ENCODE assay signal across 13 cellular contexts in genomic region chr6:89347825-89348224, GRCh38. TPM values are rescaled to one million over a fixed set of nuclear protein-coding genes. Genes with fewer than 3 reads are reported as not detected.
DNase-seq lines count a peak whose midpoint lies in the region; ATAC-seq, FAIRE-seq and TF ChIP-seq lines count a peak whose summit lies in the region.
"Had no signal": no experiment of that assay in that cellular context is flagged by ENCODE, and none has a peak within 500 bp of the region (broad histone marks: within the 10 kb centered on the region; RNA-seq: fewer than 3 reads in every experiment).

No MANE protein-coding gene starts in this region.

- H3K4me3 Mint-ChIP-seq in effector memory CD8-positive, alpha-beta T cell = no peak overlapping the region
- H3K4me3 Mint-ChIP-seq: immature natural killer cell; T-helper 1 cell treated with Interleukin-12 subunit alpha and Interleukin-12 subunit beta and Interleukin-4 antibody, amounts not matched to agents 30 μg/mL and 1 μg/mL, for 36 hours had no signal

- TF ChIP-seq CTCF in pancreas (IDR thresholded peaks at IDR 0.05) = no peak
- TF ChIP-seq CTCF in esophagus muscularis mucosa (IDR thresholded peaks at IDR 0.05) = no peak

- no peaks in the 10 kb centered on the region for H3K9me3 Mint-ChIP-seq in effector memory CD8-positive, alpha-beta T cell
- H3K9me3 Mint-ChIP-seq: immature natural killer cell; T-helper 1 cell treated with Interleukin-12 subunit alpha and Interleukin-12 subunit beta and Interleukin-4 antibody, amounts not matched to agents 30 μg/mL and 1 μg/mL, for 36 hours had no signal

- H3K27ac Mint-ChIP-seq in effector memory CD8-positive, alpha-beta T cell = peak overlapping the region; percentile 4 to 98
- H3K27ac Mint-ChIP-seq: T-helper 1 cell treated with Interleukin-12 subunit alpha and Interleukin-12 subunit beta and Interleukin-4 antibody, amounts not matched to agents 30 μg/mL and 1 μg/mL, for 36 hours had no signal

- 23 to 43% methylated on average over 2 of the region's 2 CpGs for whole genome bisulfite sequencing in pancreas, 2 donors
- 80% methylated on average over 2 of the region's 2 CpGs for WGBS in esophagus muscularis mucosa

- peaks cover 51 to 62% of the 10 kb centered on the region in 2 donors for H3K4me1 Mint-ChIP-seq in effector memory CD8-positive, alpha-beta T cell (ENCODE audit: low read depth in 2 of 2)

- peaks cover 6 to 28% (median 7%) of the 10 kb centered on the region in 3 donors for H3K4me1 ChIP-seq in pancreas
- H3K4me1 ChIP-seq in esophagus muscularis mucosa = peaks cover 29 to 76% (median 66%) of the 10 kb centered on the region in 4 donors

- H3K27me3 Mint-ChIP-seq in effector memory CD8-positive, alpha-beta T cell = no peaks in the 10 kb centered on the region

- H3K4me3 ChIP-seq in pancreas (no peak overlapping the region), esophagus muscularis mucosa (no peak overlapping the region)

- H3K27ac ChIP-seq in pancreas (no peak overlapping the region), esophagus muscularis mucosa (replicated peaks in 1 of 4) (peak overlapping the region in 1 of 4 donors; percentile 15)

- intact Hi-C loops in pancreas (cut with DNase I) (no loop called here), esophagus muscularis mucosa (cut with DNase I) (no loop called here)

- DNase-seq in GM12891 (ENCODE audit: insufficient read length, low spot score) = no peak
- peak; percentile 18 for DNase-seq in NCI-H69 (lab: John Stamatoyannopoulos, UW)
- no peak for DNase-seq in effector memory CD8-positive, alpha-beta T cell
- DNase-seq in pancreas = peak in 3 of 6 donors; percentile 17 to 28 (median 21)
- DNase-seq in Ammon's horn (ENCODE audit: low spot score) = no peak
- DNase-seq in esophagus muscularis mucosa (ENCODE audit: extremely low spot score) = no peak
- DNase-seq: activated T-cell treated with anti-CD3 and anti-CD28 coated beads, Interleukin-2, amount 50 U/mL, for 48 hours; effector CD4-positive, alpha-beta T cell; immature natural killer cell; NCI-H510A; right cardiac atrium had no signal

- peaks cover 14% of the 10 kb centered on the region for H3K36me3 Mint-ChIP-seq in effector memory CD8-positive, alpha-beta T cell (ENCODE audit: insufficient read depth)

- no peak for TF ChIP-seq POLR2A in GM12891 (IDR thresholded peaks at IDR 0.05; ENCODE audit: low read depth, low read length)
- TF ChIP-seq POLR2A in esophagus muscularis mucosa (IDR thresholded peaks at IDR 0.05; ENCODE audit: low read depth) = no peak

- H3K36me3 ChIP-seq in pancreas = no peaks in the 10 kb centered on the region
- H3K36me3 ChIP-seq in esophagus muscularis mucosa = no peaks in the 10 kb centered on the region

- no peak for TF ChIP-seq EP300 in esophagus muscularis mucosa (IDR thresholded peaks at IDR 0.05)

- peak; percentile 66 for FAIRE-seq in GM12891 (lab: Jason Lieb, UNC)
- no peak for FAIRE-seq in pancreas (lab: Jason Lieb, UNC)

- H3K27me3 ChIP-seq in pancreas (no peaks in the 10 kb centered on the region), esophagus muscularis mucosa (no peaks in the 10 kb centered on the region)

- H3K9me3 ChIP-seq in pancreas = no peaks in the 10 kb centered on the region
- H3K9me3 ChIP-seq in esophagus muscularis mucosa = no peaks in the 10 kb centered on the region

- ATAC-seq in effector memory CD8-positive, alpha-beta T cell (replicated peaks) = no peak
- ATAC-seq in pancreas (peak in 3 of 4 donors; percentile 2 to 17 (median 5)), HG03175 (IDR thresholded peaks at IDR 0.05; ENCODE audit: unreplicated experiment) (no peak)

TF ChIP-seq in GM12891, 5 proteins besides CTCF, POLR2A, EP300 and RAD21:
- TF ChIP-seq PAX5 (IDR thresholded peaks at IDR 0.05; ENCODE audit: insufficient read depth, low read length, severe bottlenecking) = no peak
- TF ChIP-seq SPI1 (IDR thresholded peaks at IDR 0.05; ENCODE audit: low read depth, low read length) = no peak
- TF ChIP-seq POLR2AphosphoS5 (IDR thresholded peaks at IDR 0.05; ENCODE audit: low read depth, low read length) = no peak
- no peak for TF ChIP-seq TAF1 (IDR thresholded peaks at IDR 0.05; ENCODE audit: low read depth, low read length)
- TF ChIP-seq POU2F2 (IDR thresholded peaks at IDR 0.05; ENCODE audit: low read depth, low read length) = no peak

RNA-seq across cellular contexts. Expression of gene UBE2J1, which starts 4.7 kb away (rescaled TPM):
- polyA plus RNA-seq in GM12891 (2012; ENCODE audit: low read depth, missing spikeins) = 37.6 TPM
- 10 to 100 TPM; 22.0 to 33.7 (median 29.9) TPM for total RNA-seq in pancreas
- polyA plus RNA-seq in pancreas = 10 to 100 TPM; 15.0 to 18.7 TPM
- 10 to 100 TPM; 31.0 to 36.6 (median 33.6) TPM for total RNA-seq in esophagus muscularis mucosa

RNA-seq across cellular contexts. Expression of gene GABRR2, which starts 32.7 kb away (rescaled TPM):
- polyA plus RNA-seq in GM12891 (2012; ENCODE audit: low read depth, missing spikeins) = 0.21 TPM
- total RNA-seq in pancreas (under 1 TPM in 5 of 6 donors, not detected in 1; 0.14 to 0.75 (median 0.31) TPM), esophagus muscularis mucosa (under 1 TPM in 3 of 4 donors, not detected in 1; 0.33 to 0.46 (median 0.45) TPM)
- polyA plus RNA-seq in pancreas = under 1 TPM; 0.23 to 0.27 TPM
- polyA plus RNA-seq: immature natural killer cell had no signal

Comparison
In these comparisons a context has a peak if more than half of its experiments do, and no peak if none do; other contexts are left out.
1. ATAC-seq: peak in pancreas (3 of 4); none in effector memory CD8-positive, alpha-beta T cell (single experiment) and HG03175 (single experiment).